ENCODE assay signal across 1 cellular context in genomic region chr2:37052600-37053332, GRCh38.
TF ChIP-seq lines count a peak whose summit lies in the region.

No MANE protein-coding gene starts in this region.

TF ChIP-seq in HEK293, 187 proteins besides CTCF, POLR2A, EP300 and RAD21:
- TF ChIP-seq ZBTB44 (tag by site-specific recombination; IDR thresholded peaks at IDR 0.05) (0 out of 2 replicates have a peak, but pooled peaks have one; percentile 21), REPIN1 (tag by site-specific recombination; IDR thresholded peaks at IDR 0.05; ENCODE audit: low read depth) (no peak)
